ENCODE assay signal across 8 cellular contexts in genomic region chr7:130010689-130011412, GRCh38. TPM values are rescaled to one million over a fixed set of nuclear protein-coding genes. Genes with fewer than 3 reads are reported as not detected.
A peak's percentile ranks its signal among the peaks of the same experiment; 100 is the strongest.
DNase-seq lines count a peak whose midpoint lies in the region; ATAC-seq and TF ChIP-seq lines count a peak whose summit lies in the region.

No MANE protein-coding gene starts in this region.

- no peaks in the 10 kb centered on the region for H3K4me1 ChIP-seq in right lobe of liver

- peak overlapping the region; percentile 88 for H3K27ac Mint-ChIP-seq in activated CD4-positive, alpha-beta T cell treated with anti-CD3 and anti-CD28 coated beads for 36 hours

- H3K4me3 ChIP-seq in coronary artery (no peak overlapping the region), right lobe of liver (no peak overlapping the region)

- 26% methylated on average over 12 of the region's 12 CpGs for WGBS in right lobe of liver (ENCODE audit: insufficient coverage, low coverage, low lambda C conversion rate, missing lambda C conversion rate)

- TF ChIP-seq POLR2A in right lobe of liver (IDR thresholded peaks at IDR 0.05): no peak

- intact Hi-C loops in activated CD4-positive, alpha-beta T cell treated with anti-CD3 and anti-CD28 coated beads for 36 hours (cut with DNase I, micrococcal nuclease): loop anchor here (1.0 to 10.0 kb wide), 11 partner anchors 58 to 668 kb away; partner anchors contain the start of genes NRF1 (in 1 of the 2) and UBE2H (in 1 of the 2)
- intact Hi-C loops in right lobe of liver (cut with DNase I): loop anchor here in 1 of 2 donors (10.0 kb wide), 1 partner anchor 346 kb away; no protein-coding TSS in a partner anchor

- POLR2A ChIA-PET in activated CD4-positive, alpha-beta T cell treated with anti-CD3 and anti-CD28 coated beads for 36 hours (lab: Charles Lee): interaction anchor here (0.6 to 1.1 kb wide), 5 partner anchors 60 to 764 kb away, joined by 3 to 13 read pairs (median 3); no protein-coding TSS in a partner anchor

- H3K27me3 Mint-ChIP-seq in activated CD4-positive, alpha-beta T cell treated with anti-CD3 and anti-CD28 coated beads for 36 hours: no peaks in the 10 kb centered on the region

- no peaks in the 10 kb centered on the region for H3K9me3 ChIP-seq in right lobe of liver

- H3K27ac ChIP-seq in coronary artery: peak overlapping the region; percentile 26 to 60
- H3K27ac ChIP-seq in right lobe of liver: no peak overlapping the region

- CTCF ChIA-PET in activated CD4-positive, alpha-beta T cell treated with anti-CD3 and anti-CD28 coated beads for 36 hours (lab: Charles Lee): interaction anchor here (0.6 to 5.1 kb wide), 17 partner anchors 12 to 730 kb away, joined by 3 to 42 read pairs (median 4); no protein-coding TSS in a partner anchor

- TF ChIP-seq CTCF in coronary artery (IDR thresholded peaks at IDR 0.05) (peak; percentile 80), right lobe of liver (IDR thresholded peaks at IDR 0.05) (peak; percentile 82 to 92 (median 87))

- H3K27me3 ChIP-seq in right lobe of liver: no peaks in the 10 kb centered on the region

- no peaks in the 10 kb centered on the region for H3K36me3 ChIP-seq in right lobe of liver

- peak; percentile 69 for ATAC-seq in GM18868 (IDR thresholded peaks at IDR 0.05; ENCODE audit: unreplicated experiment)
- ATAC-seq in HG03378 (IDR thresholded peaks at IDR 0.05; ENCODE audit: unreplicated experiment): peak; percentile 61
- ATAC-seq in activated CD4-positive, alpha-beta T cell treated with anti-CD3 and anti-CD28 coated beads for 36 hours: peak; percentile 85
- peak; percentile 86 to 97 (median 90) for ATAC-seq in right lobe of liver

- H3K36me3 Mint-ChIP-seq in activated CD4-positive, alpha-beta T cell treated with anti-CD3 and anti-CD28 coated beads for 36 hours (ENCODE audit: low read depth): no peaks in the 10 kb centered on the region

- DNase-seq in AG08395 (ENCODE audit: low spot score) (peak; percentile 76), NCI-H446 treated with DMSO at 0.1 percent for 48 hours (lab: John Stamatoyannopoulos, UW) (peak; percentile 46), coronary artery (ENCODE audit: low spot score) (no peak), right lobe of liver (peak; percentile 59 to 73 (median 60))
- DNase-seq in activated CD4-positive, alpha-beta T cell treated with anti-CD3 and anti-CD28 coated beads for 36 hours: peak; percentile 94
- peak; percentile 52 to 78 (median 76) for DNase-seq in stimulated activated CD4-positive, alpha-beta T cell treated with anti-CD3 and anti-CD28 coated beads, TNF-alpha, amount 100 ng/mL, for 1 hour (ENCODE audit: low read depth in 3 of 3, low spot score in 1 of 3)

- H3K9me3 Mint-ChIP-seq in activated CD4-positive, alpha-beta T cell treated with anti-CD3 and anti-CD28 coated beads for 36 hours (ENCODE audit: low read depth): no peaks in the 10 kb centered on the region

- H3K4me1 Mint-ChIP-seq in activated CD4-positive, alpha-beta T cell treated with anti-CD3 and anti-CD28 coated beads for 36 hours: peaks cover 12% of the 10 kb centered on the region

- H3K4me3 Mint-ChIP-seq in activated CD4-positive, alpha-beta T cell treated with anti-CD3 and anti-CD28 coated beads for 36 hours: no peak overlapping the region

RNA-seq across cellular contexts. Expression of gene ZC3HC1, which starts 40.3 kb away (rescaled TPM):
- 10 to 100 TPM; 21.6 to 25.3 TPM for total RNA-seq in activated CD4-positive, alpha-beta T cell treated with anti-CD3 and anti-CD28 coated beads for 36 hours
- total RNA-seq in right lobe of liver: 10 to 100 TPM in 4 of 6 experiments, 1 to 10 TPM in 2; 8.0 to 12.1 (median 11.0) TPM

RNA-seq across cellular contexts. Expression of gene UBE2H, which starts 58.1 kb away (rescaled TPM):
- 10 to 100 TPM; 25.6 to 40.7 TPM for total RNA-seq in activated CD4-positive, alpha-beta T cell treated with anti-CD3 and anti-CD28 coated beads for 36 hours
- total RNA-seq in right lobe of liver: 10 to 100 TPM; 27.4 to 47.0 (median 35.6) TPM

RNA-seq across cellular contexts. Expression of gene KLHDC10, which starts 59.5 kb away (rescaled TPM):
- 10 to 100 TPM; 13.5 to 14.2 TPM for total RNA-seq in activated CD4-positive, alpha-beta T cell treated with anti-CD3 and anti-CD28 coated beads for 36 hours
- total RNA-seq in right lobe of liver: 10 to 100 TPM; 12.7 to 35.4 (median 21.7) TPM

Comparison
In these comparisons a context has a peak if more than half of its experiments do, and no peak if none do; other contexts are left out.
1. H3K27ac ChIP-seq: peak in coronary artery (2 of 2); none in right lobe of liver (0 of 3).
2. Peak in every context shown above with its lines, with median percentiles within 50 percentile points of each other: ATAC-seq.